4 cellular contexts compared by ENCODE assay signal in the genomic region with DNA sequence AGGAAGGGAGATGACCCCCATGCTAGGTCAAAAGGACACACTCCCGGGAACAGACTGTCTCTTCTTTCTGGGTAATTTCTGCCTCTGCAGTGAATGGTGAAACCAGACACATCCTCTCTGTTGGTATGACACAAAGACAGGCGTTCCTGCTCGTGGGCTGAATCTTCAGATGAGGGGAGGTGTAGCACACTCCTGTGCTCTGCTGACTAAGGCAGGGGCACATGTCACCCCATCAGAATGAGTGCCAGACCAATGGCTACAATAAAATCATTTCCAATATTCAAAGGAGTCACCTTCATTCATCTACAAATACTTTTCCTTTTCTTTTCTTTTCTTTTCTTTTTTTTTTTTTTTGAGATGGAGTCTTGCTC. TPM values are rescaled to one million over a fixed set of nuclear protein-coding genes. Genes with fewer than 3 reads are reported as not detected.
"Had no signal": no experiment of that assay in that cellular context is flagged by ENCODE, and none has a peak within 500 bp of the region (broad histone marks: within the 10 kb centered on the region; RNA-seq: fewer than 3 reads in every experiment).

No MANE protein-coding gene starts in this region.

RNA-seq across cellular contexts. Expression of a gene that starts 24.2 kb away (rescaled TPM):
- total RNA-seq: LHCN-M2, M059J, MCF 10A, NCI-H460 had no signal
